Comparison of ENCODE assay signal across 7 cellular contexts in the genomic region with DNA sequence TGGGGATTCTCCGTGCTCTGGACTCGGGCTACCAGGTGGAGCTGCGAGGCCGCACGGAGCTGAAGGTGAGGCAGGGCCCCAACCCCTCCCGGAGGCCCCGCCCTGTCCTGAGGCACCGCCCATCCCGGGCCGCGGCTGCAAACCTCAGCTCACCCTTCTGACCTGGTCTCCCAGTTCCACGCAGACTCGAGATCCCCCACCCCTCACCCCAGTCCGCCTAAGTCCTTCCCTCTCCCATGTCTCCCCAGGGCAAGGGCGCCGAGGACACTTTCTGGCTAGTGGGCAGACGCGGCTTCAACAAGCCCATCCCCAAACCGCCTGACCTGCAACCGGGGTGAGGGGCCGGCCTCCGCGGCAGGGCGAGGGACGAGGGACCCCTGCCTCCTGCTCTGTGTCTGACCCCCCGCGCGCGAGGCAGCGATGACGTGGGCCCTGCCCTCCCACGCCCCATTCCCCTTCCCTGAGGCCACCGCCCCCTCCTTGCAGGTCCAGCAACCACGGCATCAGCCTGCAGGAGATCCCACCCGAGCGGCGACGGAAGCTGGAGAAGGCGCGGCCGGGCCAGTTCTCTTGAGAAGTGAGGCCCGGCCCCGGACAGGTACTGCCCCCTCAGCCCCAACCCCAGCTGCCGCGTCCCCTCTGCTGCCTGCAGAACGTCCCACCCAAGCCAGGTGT.
DNase-seq lines count a peak whose midpoint lies in the region; ATAC-seq and TF ChIP-seq lines count a peak whose summit lies in the region.

No MANE protein-coding gene starts in this region.

- no peak overlapping the region for H3K27ac ChIP-seq in MM.1S (ENCODE audit: low read length)

- H3K79me2 ChIP-seq in MM.1S (ENCODE audit: low read length) = no peaks in the 10 kb centered on the region

- peak overlapping the region; percentile 80 for H3K4me2 ChIP-seq in MM.1S (ENCODE audit: low read depth, low read length)

- H3K27me3 ChIP-seq in MM.1S (replicated peaks; ENCODE audit: insufficient read depth, low read length) (peaks cover 58% of the 10 kb centered on the region), adipocyte (replicated peaks; ENCODE audit: control insufficient read depth, insufficient read depth, low read length) (peaks cover 29% of the 10 kb centered on the region)

- H3K9me3 ChIP-seq in MM.1S (replicated peaks; ENCODE audit: insufficient read depth, low read length) = no peaks in the 10 kb centered on the region
- no peaks in the 10 kb centered on the region for H3K9me3 ChIP-seq in adipocyte (ENCODE audit: control insufficient read depth, low read length)

- no peaks in the 10 kb centered on the region for H3K4me1 ChIP-seq in MM.1S (ENCODE audit: low read length)
- peaks cover 24% of the 10 kb centered on the region for H3K4me1 ChIP-seq in adipocyte (ENCODE audit: control insufficient read depth, insufficient read depth, low read length)

- H3K9ac ChIP-seq in MM.1S (ENCODE audit: low read length) (no peak overlapping the region), adipocyte (ENCODE audit: low read length) (peak overlapping the region; percentile 54)

- TF ChIP-seq CTCF in MM.1S (IDR thresholded peaks at IDR 0.05; ENCODE audit: low read length) = no peak

- no peak for ATAC-seq in GM19463 (IDR thresholded peaks at IDR 0.05; ENCODE audit: unreplicated experiment)
- no peak for ATAC-seq in HG03442 (IDR thresholded peaks at IDR 0.05; ENCODE audit: unreplicated experiment)

- H2AFZ ChIP-seq in MM.1S (ENCODE audit: low read length) = peak overlapping the region; percentile 59

- H3K36me3 ChIP-seq in MM.1S (replicated peaks; ENCODE audit: insufficient read depth, low read length) (no peaks in the 10 kb centered on the region), adipocyte (ENCODE audit: control insufficient read depth, insufficient read depth, low read length, severe bottlenecking) (no peaks in the 10 kb centered on the region)

- no peaks in the 10 kb centered on the region for H3F3A ChIP-seq in MM.1S (ENCODE audit: insufficient read depth, low read length)

- DNase-seq in MM.1S (no peak), adipocyte (ENCODE audit: low read depth) (no peak), islet precursor cell (peak; percentile 81), superior temporal gyrus (ENCODE audit: extremely low spot score) (no peak)
- peak; percentile 14 for DNase-seq in stimulated activated CD4-positive, alpha-beta T cell treated with anti-CD3 and anti-CD28 coated beads, Interleukin-4, amount 100 ng/mL, for 24 hours

- H3K9me2 ChIP-seq in MM.1S (replicated peaks; ENCODE audit: insufficient read depth, low read length) = no peaks in the 10 kb centered on the region

- peak overlapping the region; percentile 39 for H3K4me3 ChIP-seq in MM.1S (ENCODE audit: low read length)
- H3K4me3 ChIP-seq in adipocyte (ENCODE audit: low read length) = peak overlapping the region; percentile 62

- H4K20me1 ChIP-seq in MM.1S (ENCODE audit: insufficient read depth, low read length) = no peaks in the 10 kb centered on the region

Comparison
In these comparisons a context has a peak if more than half of its experiments do, and no peak if none do; other contexts are left out.
1. DNase-seq: peak in islet precursor cell (single experiment) and stimulated activated CD4-positive, alpha-beta T cell treated with anti-CD3 and anti-CD28 coated beads, Interleukin-4, amount 100 ng/mL, for 24 hours (single experiment); none in MM.1S (single experiment), adipocyte (single experiment) and superior temporal gyrus (single experiment).